Comparison of ENCODE assay signal across 1 cellular context in the genomic region with DNA sequence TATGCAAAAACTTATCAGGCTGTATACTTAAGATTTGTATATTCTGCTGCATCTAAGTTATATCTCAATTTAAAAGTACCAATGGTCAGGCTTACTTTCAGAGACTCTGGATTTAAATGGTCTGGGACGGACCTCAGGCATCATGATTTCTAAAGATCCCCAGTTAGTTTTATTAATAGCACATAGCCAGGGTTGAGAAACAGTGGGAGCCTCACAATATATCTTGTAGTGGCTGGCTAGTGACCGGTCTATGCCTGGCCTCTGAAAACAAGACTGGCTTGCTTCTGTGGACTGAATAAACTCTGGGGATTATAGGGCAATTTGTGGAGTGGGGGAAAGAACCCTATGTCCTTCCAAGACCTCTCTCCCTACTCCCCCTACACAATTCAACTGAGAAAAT.
TF ChIP-seq lines count a peak whose summit lies in the region.

No MANE protein-coding gene starts in this region.

TF ChIP-seq in K562, 482 proteins besides CTCF, POLR2A, EP300 and RAD21 (continued from another document):
- TF ChIP-seq, protein P1, sequence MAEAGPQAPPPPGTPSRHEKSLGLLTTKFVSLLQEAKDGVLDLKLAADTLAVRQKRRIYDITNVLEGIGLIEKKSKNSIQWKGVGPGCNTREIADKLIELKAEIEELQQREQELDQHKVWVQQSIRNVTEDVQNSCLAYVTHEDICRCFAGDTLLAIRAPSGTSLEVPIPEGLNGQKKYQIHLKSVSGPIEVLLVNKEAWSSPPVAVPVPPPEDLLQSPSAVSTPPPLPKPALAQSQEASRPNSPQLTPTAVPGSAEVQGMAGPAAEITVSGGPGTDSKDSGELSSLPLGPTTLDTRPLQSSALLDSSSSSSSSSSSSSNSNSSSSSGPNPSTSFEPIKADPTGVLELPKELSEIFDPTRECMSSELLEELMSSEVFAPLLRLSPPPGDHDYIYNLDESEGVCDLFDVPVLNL (CRISPR knock-in tag; IDR thresholded peaks at IDR 0.05; ENCODE audit: low read depth), result no peak
- no peak for TF ChIP-seq PPARD (CRISPR knock-in tag; IDR thresholded peaks at IDR 0.05)
- TF ChIP-seq ZNF24 (IDR thresholded peaks at IDR 0.05), result no peak
TF ChIP-seq in K562: peak in this region for 0.
